In the genomic region with DNA sequence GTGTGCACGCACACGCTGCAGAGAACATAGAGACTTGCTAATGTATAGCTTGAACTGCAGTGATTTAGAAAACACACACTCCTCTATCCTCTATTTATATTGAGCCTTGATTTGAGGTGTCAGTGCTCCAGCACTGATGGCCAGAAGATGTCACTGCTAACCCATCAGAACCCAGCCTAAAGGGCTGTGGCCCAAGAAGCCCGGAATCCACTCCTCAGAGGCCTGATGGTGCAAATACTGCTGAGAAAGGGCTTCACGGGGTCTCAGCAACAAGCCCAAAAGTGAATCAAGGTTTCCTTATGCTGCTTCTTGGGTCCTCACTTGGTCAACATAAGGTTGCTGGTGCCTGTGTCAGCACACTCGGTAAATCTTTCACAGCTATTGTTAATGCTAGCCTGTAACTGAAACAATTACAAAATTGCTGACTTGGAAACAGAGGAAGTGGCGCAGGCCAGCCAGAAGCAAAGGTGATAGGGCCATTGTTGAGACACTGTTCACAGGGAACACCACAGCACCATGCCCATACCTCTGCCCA, we compare ENCODE assay signal across 8 cellular contexts.
DNase-seq lines count a peak whose midpoint lies in the region; ATAC-seq and TF ChIP-seq lines count a peak whose summit lies in the region.

No MANE protein-coding gene starts in this region.

- DNase-seq in AML-193 (lab: John Stamatoyannopoulos, UW): peak; percentile 1 to 12
- peak; percentile 60 to 81 for DNase-seq in NCI-H524 (lab: John Stamatoyannopoulos, UW)
- DNase-seq in activated T-cell treated with anti-CD3 and anti-CD28 coated beads for 1 hour (ENCODE audit: low read depth): peak; percentile 4
- DNase-seq in erythroblast (lab: John Stamatoyannopoulos, UW): peak; percentile 29 to 58
- DNase-seq in myocyte (ENCODE audit: low read depth): peak; percentile 61
- no peak for DNase-seq in suprapubic skin (ENCODE audit: low spot score in 2 of 2)

- peaks cover 16% of the 10 kb centered on the region for H3K4me1 ChIP-seq in suprapubic skin

- TF ChIP-seq CTCF in suprapubic skin (IDR thresholded peaks at IDR 0.05): peak; percentile 62 to 66

- no peak overlapping the region for H3K4me3 ChIP-seq in suprapubic skin

- no peaks in the 10 kb centered on the region for H3K9me3 ChIP-seq in suprapubic skin

- H3K36me3 ChIP-seq in suprapubic skin: peaks cover 38% of the 10 kb centered on the region

- no peaks in the 10 kb centered on the region for H3K27me3 ChIP-seq in suprapubic skin

- peak; percentile 59 for ATAC-seq in GM18868 (IDR thresholded peaks at IDR 0.05; ENCODE audit: unreplicated experiment)
- ATAC-seq in HG02840 (IDR thresholded peaks at IDR 0.05; ENCODE audit: low FRiP score, unreplicated experiment): no peak

- no peak for TF ChIP-seq POLR2A in erythroblast (IDR thresholded peaks at IDR 0.05; ENCODE audit: low read length)
- no peak for TF ChIP-seq POLR2A in suprapubic skin (IDR thresholded peaks at IDR 0.05)

- no peak for TF ChIP-seq EP300 in suprapubic skin (IDR thresholded peaks at IDR 0.05)

- WGBS in suprapubic skin: 81% methylated on average over 3 of the region's 6 CpGs

- H3K27ac ChIP-seq in suprapubic skin: no peak overlapping the region

Comparison
In these comparisons a context has a peak if more than half of its experiments do, and no peak if none do; other contexts are left out.
1. DNase-seq: peak in AML-193 (2 of 2), NCI-H524 (2 of 2), activated T-cell treated with anti-CD3 and anti-CD28 coated beads for 1 hour (single experiment), erythroblast (2 of 2) and myocyte (single experiment); none in suprapubic skin (0 of 2).